1 cellular context compared by ENCODE assay signal in genomic region chr3:194447161-194447560, GRCh38.
TF ChIP-seq lines count a peak whose summit lies in the region.

No MANE protein-coding gene starts in this region.

TF ChIP-seq in HepG2, 621 proteins besides CTCF, POLR2A, EP300 and RAD21 (continued from another document and continues in another):
- TF ChIP-seq ZBTB10 (CRISPR knock-in tag; IDR thresholded peaks at IDR 0.05; ENCODE audit: borderline replicate concordance): no peak
- no peak for TF ChIP-seq ZNF331 (CRISPR knock-in tag; IDR thresholded peaks at IDR 0.05)
- TF ChIP-seq ZNF142 (CRISPR knock-in tag; IDR thresholded peaks at IDR 0.05): no peak
- no peak for TF ChIP-seq ATRX (CRISPR knock-in tag; IDR thresholded peaks at IDR 0.05; ENCODE audit: borderline replicate concordance)
- TF ChIP-seq TEAD3 (CRISPR knock-in tag; optimal IDR thresholded peaks at IDR 0.05; ENCODE audit: borderline replicate concordance): peak; percentile 41
- TF ChIP-seq NFKB2 (CRISPR knock-in tag; IDR thresholded peaks at IDR 0.05; ENCODE audit: borderline replicate concordance): no peak
- TF ChIP-seq PTBP1 (IDR thresholded peaks at IDR 0.05; ENCODE audit: low read depth, low read length, poor library complexity, severe bottlenecking): no peak
- no peak for TF ChIP-seq HNF1A (IDR thresholded peaks at IDR 0.05; ENCODE audit: low read depth)
- TF ChIP-seq HNF1A (CRISPR knock-in tag; IDR thresholded peaks at IDR 0.05; ENCODE audit: borderline replicate concordance): no peak
- TF ChIP-seq MLX (CRISPR knock-in tag; IDR thresholded peaks at IDR 0.05): no peak
- TF ChIP-seq ZBTB1 (CRISPR knock-in tag; IDR thresholded peaks at IDR 0.05; ENCODE audit: borderline replicate concordance): no peak
- TF ChIP-seq ZNF383 (CRISPR knock-in tag; IDR thresholded peaks at IDR 0.05; ENCODE audit: borderline replicate concordance): no peak
- no peak for TF ChIP-seq ELK4 (CRISPR knock-in tag; IDR thresholded peaks at IDR 0.05; ENCODE audit: borderline replicate concordance)
- TF ChIP-seq PHF20 (CRISPR knock-in tag; IDR thresholded peaks at IDR 0.05): no peak
- TF ChIP-seq ZNF660 (CRISPR knock-in tag; IDR thresholded peaks at IDR 0.05; ENCODE audit: borderline replicate concordance, low read depth): no peak
- no peak for TF ChIP-seq RBM22 (optimal IDR thresholded peaks at IDR 0.05; ENCODE audit: low read length)
- no peak for TF ChIP-seq RFXANK (CRISPR knock-in tag; IDR thresholded peaks at IDR 0.05)
- no peak for TF ChIP-seq ZBTB3 (CRISPR knock-in tag; IDR thresholded peaks at IDR 0.05; ENCODE audit: borderline replicate concordance, low read depth)
- TF ChIP-seq MATR3 (CRISPR knock-in tag; IDR thresholded peaks at IDR 0.05): no peak
- no peak for TF ChIP-seq ATF1 (CRISPR knock-in tag; IDR thresholded peaks at IDR 0.05)
- TF ChIP-seq ZZZ3 (CRISPR knock-in tag; IDR thresholded peaks at IDR 0.05; ENCODE audit: borderline replicate concordance): no peak
- no peak for TF ChIP-seq KMT2A (CRISPR knock-in tag; IDR thresholded peaks at IDR 0.05)
- no peak for TF ChIP-seq RELA (CRISPR knock-in tag; IDR thresholded peaks at IDR 0.05)
- no peak for TF ChIP-seq ZNF362 (CRISPR knock-in tag; IDR thresholded peaks at IDR 0.05; ENCODE audit: borderline replicate concordance)
- peak; percentile 16; the same call in 1 of the 2 replicates for TF ChIP-seq HMG20A (CRISPR knock-in tag; IDR thresholded peaks at IDR 0.05; ENCODE audit: borderline replicate concordance)
- TF ChIP-seq HDAC6 (IDR thresholded peaks at IDR 0.05; ENCODE audit: low read depth, low read length): no peak
- no peak for TF ChIP-seq ZNF558 (CRISPR knock-in tag; IDR thresholded peaks at IDR 0.05; ENCODE audit: borderline replicate concordance)
- no peak for TF ChIP-seq SOX6 (IDR thresholded peaks at IDR 0.05)
- TF ChIP-seq SOX6 (CRISPR knock-in tag; IDR thresholded peaks at IDR 0.05): peak; percentile 23
- no peak for TF ChIP-seq SMYD3 (CRISPR knock-in tag; IDR thresholded peaks at IDR 0.05)
- no peak for TF ChIP-seq MLLT10 (CRISPR knock-in tag; IDR thresholded peaks at IDR 0.05)
- no peak for TF ChIP-seq SNAPC4 (CRISPR knock-in tag; IDR thresholded peaks at IDR 0.05)
- TF ChIP-seq SCMH1 (CRISPR knock-in tag; IDR thresholded peaks at IDR 0.05; ENCODE audit: borderline replicate concordance): no peak
- TF ChIP-seq NFKBIZ (CRISPR knock-in tag; IDR thresholded peaks at IDR 0.05): no peak
- no peak for TF ChIP-seq ZUFSP (CRISPR knock-in tag; IDR thresholded peaks at IDR 0.05; ENCODE audit: borderline replicate concordance)
- no peak for TF ChIP-seq ZNF30 (CRISPR knock-in tag; IDR thresholded peaks at IDR 0.05)
- TF ChIP-seq ZNF17 (CRISPR knock-in tag; IDR thresholded peaks at IDR 0.05): no peak
- no peak for TF ChIP-seq ZNF333 (CRISPR knock-in tag; IDR thresholded peaks at IDR 0.05; ENCODE audit: borderline replicate concordance)
- TF ChIP-seq ZNF335 (CRISPR knock-in tag; IDR thresholded peaks at IDR 0.05): no peak
